In the genomic region with DNA sequence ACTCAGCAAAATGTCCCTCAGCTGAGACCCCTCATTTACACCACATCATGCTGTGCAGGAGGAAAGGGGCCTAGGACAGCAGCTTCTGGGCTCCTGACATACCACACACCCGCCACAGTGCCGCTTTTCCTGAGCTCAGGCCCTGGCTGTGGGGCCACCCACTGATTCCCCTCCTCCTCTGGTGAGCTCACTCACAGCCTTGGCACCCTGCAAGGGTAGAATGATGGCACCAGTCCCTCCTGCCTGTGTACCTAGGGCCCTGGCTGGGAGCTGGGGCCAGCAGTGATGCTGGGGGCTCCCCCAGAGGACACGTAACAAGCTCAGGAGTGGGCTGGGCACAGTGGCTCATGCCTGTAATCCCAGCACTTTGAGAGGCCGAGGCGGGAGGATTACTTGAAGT, we compare ENCODE assay signal across 10 cellular contexts. TPM values are rescaled to one million over a fixed set of nuclear protein-coding genes. Genes with fewer than 3 reads are reported as not detected.
"Had no signal": no experiment of that assay in that cellular context is flagged by ENCODE, and none has a peak within 500 bp of the region (broad histone marks: within the 10 kb centered on the region; RNA-seq: fewer than 3 reads in every experiment).

No MANE protein-coding gene starts in this region.

- H3K9ac ChIP-seq: GM23248, KMS-11 had no signal

- H3K27ac ChIP-seq: GM23248, HL-60, KMS-11 had no signal

- H3K4me3 ChIP-seq: GM23248 had no signal

- DNase-seq: GM23248, GOT3, KBM-7 had no signal

- H2AFZ ChIP-seq: GM23248 had no signal

- ATAC-seq: HCT116 had no signal

- H3K4me2 ChIP-seq: KMS-11 had no signal

RNA-seq across cellular contexts. Expression of gene PLEKHD1, which starts 44.4 kb away (rescaled TPM):
- total RNA-seq: GM23248, H4, HepG2, HT1080 had no signal
- polyA plus RNA-seq: GM23248 had no signal

RNA-seq across cellular contexts. Expression of gene CCDC177, which starts 45.7 kb away (rescaled TPM):
- total RNA-seq: GM23248, H4, HepG2, HT1080 had no signal
- polyA plus RNA-seq: GM23248, HepG2, IgD-negative memory B cell had no signal
